ENCODE assay signal across 8 cellular contexts in genomic region chr19:50511069-50511822, GRCh38. TPM values are rescaled to one million over a fixed set of nuclear protein-coding genes. Genes with fewer than 3 reads are reported as not detected.
DNase-seq lines count a peak whose midpoint lies in the region; ATAC-seq, FAIRE-seq and TF ChIP-seq lines count a peak whose summit lies in the region.

A gene with protein sequence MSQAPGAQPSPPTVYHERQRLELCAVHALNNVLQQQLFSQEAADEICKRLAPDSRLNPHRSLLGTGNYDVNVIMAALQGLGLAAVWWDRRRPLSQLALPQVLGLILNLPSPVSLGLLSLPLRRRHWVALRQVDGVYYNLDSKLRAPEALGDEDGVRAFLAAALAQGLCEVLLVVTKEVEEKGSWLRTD (minus strand): TSS chr19:50511191. CDS start chr19:50510431, 760 bp downstream.

- intact Hi-C loops in adrenal gland (cut with DNase I) (no loop called here), cardiac septum (cut with DNase I) (loop anchor here (1.0 to 2.0 kb wide), 2 partner anchors 34 to 127 kb away; partner anchors contain the start of genes EMC10, GARIN5A and POLD1), transverse colon (cut with DNase I; ENCODE audit: low total_unique reads) (no loop called here)

- TF ChIP-seq CTCF in adrenal gland (IDR thresholded peaks at IDR 0.05) (no peak), transverse colon (IDR thresholded peaks at IDR 0.05) (peak in 1 of 5 experiments; percentile 23)

- H2AFZ ChIP-seq in trophoblast cell (ENCODE audit: insufficient read depth, low read length, poor library complexity) = peak within 1 kb of the TSS; percentile 75

- H4K91ac ChIP-seq in trophoblast cell (ENCODE audit: low read depth, low read length) = peak within 1 kb of the TSS; percentile 95

- no peak within 1 kb of the TSS for H2BK12ac ChIP-seq in trophoblast cell (ENCODE audit: low read length)

- H3K79me2 ChIP-seq in trophoblast cell (ENCODE audit: control insufficient read depth, insufficient read depth, low read length, poor library complexity) = peaks cover 5% of the 10 kb centered on the region

- H2BK120ac ChIP-seq in trophoblast cell (ENCODE audit: insufficient read depth, low read length, poor library complexity) = peak within 1 kb of the TSS; percentile 55

- peak; percentile 99 for DNase-seq in GM12891 (ENCODE audit: insufficient read length, low spot score)
- DNase-seq in NCI-H146 (lab: John Stamatoyannopoulos, UW) = peak; percentile 100
- DNase-seq in T-helper 1 cell = peak; percentile 93 to 100 (median 96)
- peak; percentile 97 to 100 (median 98) for DNase-seq in adrenal gland
- peak; percentile 98 for DNase-seq in cardiac septum (ENCODE audit: low spot score)
- peak; percentile 99 to 100 for DNase-seq in trophoblast cell
- peak; percentile 98 for DNase-seq in transverse colon

- no peaks in the 10 kb centered on the region for H3K27me3 ChIP-seq in adrenal gland
- H3K27me3 ChIP-seq in trophoblast cell (ENCODE audit: insufficient read depth, low read length) = no peaks in the 10 kb centered on the region
- peaks cover 18% of the 10 kb centered on the region for H3K27me3 ChIP-seq in transverse colon

- H3K23ac ChIP-seq in trophoblast cell (ENCODE audit: low read length) = no peak within 1 kb of the TSS

- peak within 1 kb of the TSS; percentile 81 for H3K18ac ChIP-seq in trophoblast cell (ENCODE audit: low read length)

- TF ChIP-seq EP300 in transverse colon (IDR thresholded peaks at IDR 0.05; ENCODE audit: low read depth) = no peak

- H3K4me2 ChIP-seq in trophoblast cell (ENCODE audit: low read length) = peak within 1 kb of the TSS; percentile 65

- H3K4me3 ChIP-seq in adrenal gland = peak within 1 kb of the TSS; percentile 39 to 76 (median 56)
- H3K4me3 ChIP-seq in trophoblast cell (ENCODE audit: low read depth, low read length) = peak within 1 kb of the TSS; percentile 76
- peak within 1 kb of the TSS; percentile 62 to 92 (median 78) for H3K4me3 ChIP-seq in transverse colon

- peak; percentile 99 for FAIRE-seq in GM12891 (lab: Jason Lieb, UNC)

- H3K4me1 ChIP-seq in adrenal gland (replicated peaks in 1 of 2) (peaks cover 8% of the 10 kb centered on the region in 2 donors), trophoblast cell (ENCODE audit: control insufficient read depth in 1 of 2, insufficient read depth in 2 of 2, low read length in 2 of 2) (peaks cover 9 to 11% of the 10 kb centered on the region in 2 experiments), transverse colon (peaks cover 7 to 14% (median 9%) of the 10 kb centered on the region in 4 donors)

- H3K79me1 ChIP-seq in trophoblast cell (ENCODE audit: low read length) = peaks cover 9% of the 10 kb centered on the region

- H3K9ac ChIP-seq in trophoblast cell (ENCODE audit: low read length) = peak within 1 kb of the TSS; percentile 28

- H2AK5ac ChIP-seq in trophoblast cell (ENCODE audit: low read length) = peak within 1 kb of the TSS; percentile 49

- H4K12ac ChIP-seq in trophoblast cell (ENCODE audit: low read depth, low read length) = peak within 1 kb of the TSS; percentile 86

- no peaks in the 10 kb centered on the region for H3K36me3 ChIP-seq in adrenal gland (replicated peaks in 1 of 2)
- H3K36me3 ChIP-seq in trophoblast cell (ENCODE audit: control insufficient read depth in 1 of 2, insufficient read depth in 2 of 2, low read length in 2 of 2) = peaks cover 1% of the 10 kb centered on the region in 2 experiments
- H3K36me3 ChIP-seq in transverse colon = no peaks in the 10 kb centered on the region

- peak within 1 kb of the TSS; percentile 44 for H2BK5ac ChIP-seq in trophoblast cell (ENCODE audit: low read depth, low read length, poor library complexity)

- WGBS in adrenal gland, 4 donors = 0 to 2% (median 1%) methylated on average over 16 to 69 of the region's 69 CpGs
- WGBS in trophoblast cell (ENCODE audit: extremely low coverage, insufficient coverage, insufficient read length) = no CpG with 5 or more reads among the region's 69 CpGs
- 2% methylated on average over 68 of the region's 69 CpGs; no CpG with 5 or more reads in 1 of the 2 donors for WGBS in transverse colon (ENCODE audit: low coverage in 1 of 2), 2 donors

- peak within 1 kb of the TSS; percentile 58 for H3K14ac ChIP-seq in trophoblast cell (ENCODE audit: low read length)

- H4K8ac ChIP-seq in trophoblast cell (ENCODE audit: low read depth, low read length) = peak within 1 kb of the TSS; percentile 91

- H3K27ac ChIP-seq in adrenal gland = peak within 1 kb of the TSS in 3 of 5 donors; percentile 11 to 78 (median 77)
- peak within 1 kb of the TSS; percentile 41 for H3K27ac ChIP-seq in trophoblast cell (ENCODE audit: low read depth, low read length)
- H3K27ac ChIP-seq in transverse colon = peak within 1 kb of the TSS; percentile 75 to 84 (median 82)

- ATAC-seq in HG02840 (IDR thresholded peaks at IDR 0.05; ENCODE audit: low FRiP score, unreplicated experiment) = peak; percentile 88

- H3K4ac ChIP-seq in trophoblast cell (ENCODE audit: low read depth, low read length) = peak within 1 kb of the TSS; percentile 50

- no peaks in the 10 kb centered on the region for H3K9me3 ChIP-seq in adrenal gland (replicated peaks in 1 of 3)
- H3K9me3 ChIP-seq in trophoblast cell (ENCODE audit: insufficient read depth, low read depth, low read length) = peaks cover 5% of the 10 kb centered on the region
- no peaks in the 10 kb centered on the region for H3K9me3 ChIP-seq in transverse colon

- TF ChIP-seq POLR2A in GM12891 (IDR thresholded peaks at IDR 0.05; ENCODE audit: low read depth, low read length) (no peak), adrenal gland (IDR thresholded peaks at IDR 0.05) (peak; percentile 33 to 37), transverse colon (IDR thresholded peaks at IDR 0.05) (peak; percentile 67)

- in situ Hi-C loops in transverse colon (cut with MboI; ENCODE audit: low pct_ligation_motif_present in 1 of 4, low pct_unique_long_range_greater_than_20kb in 1 of 4, low sequenced_read_pairs in 3 of 4) = no loop called here

TF ChIP-seq in GM12891, 5 proteins besides CTCF, POLR2A, EP300 and RAD21:
- TF ChIP-seq SPI1 (IDR thresholded peaks at IDR 0.05; ENCODE audit: low read depth, low read length) (no peak), TAF1 (IDR thresholded peaks at IDR 0.05; ENCODE audit: low read depth, low read length) (no peak), POU2F2 (IDR thresholded peaks at IDR 0.05; ENCODE audit: low read depth, low read length) (no peak), PAX5 (IDR thresholded peaks at IDR 0.05; ENCODE audit: insufficient read depth, low read length, severe bottlenecking) (peak; percentile 5), POLR2AphosphoS5 (IDR thresholded peaks at IDR 0.05; ENCODE audit: low read depth, low read length) (peak; percentile 55; the same call in 1 of the 2 replicates)

RNA-seq across cellular contexts. Expression of the gene that starts here (rescaled TPM):
- 19.6 TPM for polyA plus RNA-seq in GM12891 (2012; ENCODE audit: low read depth, missing spikeins)
- total RNA-seq in adrenal gland = 10 to 100 TPM; 24.5 to 70.9 (median 36.6) TPM
- 10 to 100 TPM in 2 of 3 donors, 1 to 10 TPM in 1; 1.2 to 66.4 (median 59.9) TPM for polyA plus RNA-seq in adrenal gland
- 36.1 TPM for total RNA-seq in cardiac septum
- 19.0 and 19.3 TPM in 2 replicates for polyA plus RNA-seq in trophoblast cell (2013)
- total RNA-seq in transverse colon = 100 to 1,000 TPM in 1 of 4 donors, 10 to 100 TPM in 3; 10.8 to 169 (median 36.6) TPM

Comparison
In these comparisons a context has a peak if more than half of its experiments do, and no peak if none do; other contexts are left out.
1. Peak in every context shown above with its lines: DNase-seq, ATAC-seq, H3K4me3 ChIP-seq and H3K27ac ChIP-seq.